ENCODE assay signal across 24 cellular contexts in genomic region chr15:26736502-26737248, GRCh38. TPM values are rescaled to one million over a fixed set of nuclear protein-coding genes. Genes with fewer than 3 reads are reported as not detected.
DNase-seq lines count a peak whose midpoint lies in the region; ATAC-seq, FAIRE-seq and TF ChIP-seq lines count a peak whose summit lies in the region.
"Had no signal": no experiment of that assay in that cellular context is flagged by ENCODE, and none has a peak within 500 bp of the region (broad histone marks: within the 10 kb centered on the region; RNA-seq: fewer than 3 reads in every experiment).

No MANE protein-coding gene starts in this region.

- H3K36me3 ChIP-seq in H1 (ENCODE audit: control insufficient read depth in 2 of 4, insufficient read depth in 4 of 4, low read length in 3 of 4) (peaks cover 0 to 11% (median 1%) of the 10 kb centered on the region in 4 experiments; a peak in 4 of 8 replicates), iPS-20b (ENCODE audit: insufficient read depth, low read depth, low read length) (peaks cover 15% of the 10 kb centered on the region), esophagus squamous epithelium (no peaks in the 10 kb centered on the region)

- DNase-seq in A549 (ENCODE audit: low read depth in 1 of 2, low spot score in 1 of 2) = no peak
- DNase-seq in Jurkat, Clone E6-1 (ENCODE audit: low read depth, low spot score) = no peak
- DNase-seq in H1 (ENCODE audit: low read depth in 1 of 2, low spot score in 2 of 2) = no peak
- no peak for DNase-seq in cerebellar cortex (ENCODE audit: low spot score)
- no peak for DNase-seq in dermis blood vessel endothelial cell
- DNase-seq in esophagus squamous epithelium (lab: John Stamatoyannopoulos, UW) = no peak
- DNase-seq: AML-193, GM23248, MM.1S, NCI-H1092, NCI-H1436, NCI-H187 treated with DMSO at 0.1 percent for 48 hours, NCI-H2227 treated with DMSO at 0.1 percent for 48 hours, NCI-H510A, SHP77 treated with DMSO at 0.1 percent for 48 hours had no signal

- no peak overlapping the region for H3K4me2 ChIP-seq in A549
- no peak overlapping the region for H3K4me2 ChIP-seq in H1 (ENCODE audit: insufficient read depth in 1 of 2, low read depth in 2 of 2, low read length in 2 of 2)

- H3K9ac ChIP-seq in H1 (replicated peaks in 1 of 4; ENCODE audit: extremely low read depth in 1 of 4, low read depth in 3 of 4, low read length in 3 of 4) = no peak overlapping the region
- H3K9ac ChIP-seq in iPS-20b (ENCODE audit: low read depth, low read length) = 0 out of 2 replicates have a peak overlapping the region, but pooled peaks have one; percentile 2
- H3K9ac ChIP-seq: GM23248 had no signal

- intact Hi-C loops in esophagus squamous epithelium (cut with DNase I) = no loop called here

- H3K23me2 ChIP-seq in H1 (ENCODE audit: low read depth, low read length) = peaks cover 4% of the 10 kb centered on the region; the same call in 1 of the 2 replicates

- TF ChIP-seq POLR2A in A549 (IDR thresholded peaks at IDR 0.05; ENCODE audit: low read length) (no peak), H1 (IDR thresholded peaks at IDR 0.05; ENCODE audit: control extremely low read depth in 1 of 2, low read depth in 2 of 2, low read length in 2 of 2) (no peak), esophagus squamous epithelium (IDR thresholded peaks at IDR 0.05) (no peak)

- H3K14ac ChIP-seq in H1 (ENCODE audit: insufficient read length) = no peak overlapping the region

- H2BK12ac ChIP-seq in H1 (ENCODE audit: low read depth, low read length) = peak overlapping the region; percentile 29; the same call in 1 of the 2 replicates

- no peak for TF ChIP-seq EP300 in A549 (IDR thresholded peaks at IDR 0.05)
- no peak for TF ChIP-seq EP300 in H1 (IDR thresholded peaks at IDR 0.05; ENCODE audit: borderline replicate concordance in 1 of 2, low read depth in 2 of 2, low read length in 2 of 2)

- H3K18ac ChIP-seq in H1 (ENCODE audit: extremely low read depth, low read length) = peak overlapping the region; percentile 89; the same call in 1 of the 2 replicates

- ATAC-seq in A549 (peak; percentile 56 to 59; a peak in 4 of 6 replicates), GM19463 (IDR thresholded peaks at IDR 0.05; ENCODE audit: unreplicated experiment) (no peak)
- ATAC-seq: K562 had no signal

- 44% methylated on average over 11 of the region's 11 CpGs for WGBS in A549 (ENCODE audit: missing lambda C conversion rate)
- WGBS in H1 (ENCODE audit: extremely low coverage in 1 of 2, insufficient coverage in 1 of 2, insufficient read length in 1 of 2, insufficient replicate concordance in 2 of 2, low coverage in 1 of 2, low lambda C conversion rate in 2 of 2, missing lambda C conversion rate in 1 of 2), 2 experiments = 70% methylated on average over 11 of the region's 11 CpGs; no CpG with 5 or more reads in 1 of the 2 experiments
- WGBS in esophagus squamous epithelium, 2 donors = 52 to 68% methylated on average over 8 to 11 of the region's 11 CpGs

- FAIRE-seq in A549 (lab: Jason Lieb, UNC) (no peak), H1 (lab: Jason Lieb, UNC) (peak; percentile 70)
- FAIRE-seq: G401.6, GM12892, K562 had no signal

- no peak overlapping the region for H3K56ac ChIP-seq in H1 (replicated peaks; ENCODE audit: insufficient read length, low read depth, low read length)

- no peak overlapping the region for H3K4me3 ChIP-seq in A549
- peak overlapping the region; percentile 11 for H3K4me3 ChIP-seq in Jurkat, Clone E6-1 (ENCODE audit: low read length)
- H3K4me3 ChIP-seq in H1 (ENCODE audit: extremely low read depth in 1 of 4, insufficient read depth in 2 of 4, low read depth in 3 of 4, low read length in 4 of 4) = no peak overlapping the region
- no peak overlapping the region for H3K4me3 ChIP-seq in iPS-20b (ENCODE audit: low read length)
- no peak overlapping the region for H3K4me3 ChIP-seq in esophagus squamous epithelium
- H3K4me3 ChIP-seq: GM23248, K562, SK-N-MC had no signal

- POLR2A ChIA-PET in A549 (lab: Yijun Ruan, JAX) = no interaction called here
- POLR2A ChIA-PET in H1 (lab: Charles Lee; ENCODE audit: partially characterized antibody) = interaction anchor here (0.9 to 1.8 kb wide), 5 partner anchors 9 to 31 kb away, joined by 3 to 5 read pairs (median 3); no protein-coding TSS in a partner anchor

- H3K23ac ChIP-seq in H1 (ENCODE audit: insufficient read length) = no peak overlapping the region

- TF ChIP-seq CTCF in A549 (IDR thresholded peaks at IDR 0.05) (no peak), H1 (IDR thresholded peaks at IDR 0.05; ENCODE audit: control extremely low read depth in 1 of 3, insufficient read depth in 1 of 3, low read depth in 1 of 3, low read length in 3 of 3) (peak in 1 of 3 experiments; percentile 9; a peak in 1 of 4 replicates), esophagus squamous epithelium (IDR thresholded peaks at IDR 0.05) (no peak)

- no peak overlapping the region for H4K8ac ChIP-seq in H1 (ENCODE audit: extremely low read depth, insufficient read depth, low read length)

- no peak overlapping the region for H4K5ac ChIP-seq in H1 (ENCODE audit: insufficient read length, low read depth, low read length)

- H2AK5ac ChIP-seq in H1 (ENCODE audit: low read depth, low read length) = no peak overlapping the region

- peaks cover 17% of the 10 kb centered on the region for H3K79me1 ChIP-seq in H1 (ENCODE audit: low read depth, low read length)

- H3K27me3 ChIP-seq in H1 (replicated peaks in 1 of 4; ENCODE audit: control insufficient read depth in 3 of 4, extremely low read depth in 1 of 4, insufficient read depth in 3 of 4, low read length in 3 of 4) (no peaks in the 10 kb centered on the region), iPS-20b (ENCODE audit: insufficient read depth, low read length) (no peaks in the 10 kb centered on the region), esophagus squamous epithelium (no peaks in the 10 kb centered on the region)

- H2BK5ac ChIP-seq in H1 (ENCODE audit: low read depth, low read length) = peak overlapping the region; percentile 87

- H3K4ac ChIP-seq in H1 (replicated peaks; ENCODE audit: insufficient read length, low read depth, low read length) = no peak overlapping the region

- H2BK120ac ChIP-seq in H1 (replicated peaks; ENCODE audit: low read depth, low read length) = no peak overlapping the region

- H2BK15ac ChIP-seq in H1 (ENCODE audit: low read length) = no peak overlapping the region

- H2AFZ ChIP-seq in H1 (ENCODE audit: low read length) = no peak overlapping the region
- H2AFZ ChIP-seq: GM23248 had no signal

- peaks cover 6 to 99% of the 10 kb centered on the region in 2 experiments for H3K79me2 ChIP-seq in H1 (ENCODE audit: control insufficient read depth in 1 of 2, insufficient read depth in 2 of 2, low read length in 2 of 2)

- H3K9me3 ChIP-seq in A549 = peaks cover 19% of the 10 kb centered on the region
- peaks cover 9 to 12% of the 10 kb centered on the region in 2 experiments; a peak in 2 of 4 replicates for H3K9me3 ChIP-seq in H1 (ENCODE audit: insufficient read depth in 2 of 2, low read depth in 1 of 2, low read length in 1 of 2)
- peaks cover 19% of the 10 kb centered on the region for H3K9me3 ChIP-seq in iPS-20b (ENCODE audit: insufficient read depth, low read depth, low read length)
- no peaks in the 10 kb centered on the region for H3K9me3 ChIP-seq in esophagus squamous epithelium

- TF ChIP-seq RAD21 in A549 (conservative IDR thresholded peaks at IDR 0.05 in 1 of 2, IDR thresholded peaks at IDR 0.05 in 1 of 2) = no peak
- peak in 1 of 2 experiments; percentile 13; a peak in 1 of 4 replicates for TF ChIP-seq RAD21 in H1 (IDR thresholded peaks at IDR 0.05 in 1 of 2, conservative IDR thresholded peaks at IDR 0.05 in 1 of 2; ENCODE audit: low read depth in 2 of 2, low read length in 2 of 2)

- no peak overlapping the region; the same call in 1 of the 2 replicates for H2BK20ac ChIP-seq in H1 (ENCODE audit: low read length)

- H4K20me1 ChIP-seq in H1 (replicated peaks in 1 of 2; ENCODE audit: control insufficient read depth in 1 of 2, insufficient read depth in 2 of 2, low read length in 2 of 2) = peaks cover 2 to 15% of the 10 kb centered on the region in 2 experiments

- peak overlapping the region in 1 of 2 experiments; percentile 20; a peak in 1 of 6 replicates for H3K27ac ChIP-seq in A549
- no peak overlapping the region for H3K27ac ChIP-seq in H1 (ENCODE audit: low read depth, low read length)
- no peak overlapping the region for H3K27ac ChIP-seq in iPS-20b (ENCODE audit: low read length)
- H3K27ac ChIP-seq in esophagus squamous epithelium = no peak overlapping the region
- H3K27ac ChIP-seq: 22Rv1, GM23248, RWPE1, SK-N-MC had no signal

- H3K4me1 ChIP-seq in A549 = peaks cover 4% of the 10 kb centered on the region; the same call in 1 of the 3 replicates
- H3K4me1 ChIP-seq in H1 (replicated peaks in 1 of 4; ENCODE audit: control insufficient read depth in 3 of 4, insufficient read depth in 4 of 4, low read length in 3 of 4) = peaks cover 5 to 11% (median 11%) of the 10 kb centered on the region in 4 experiments
- peaks cover 15% of the 10 kb centered on the region for H3K4me1 ChIP-seq in iPS-20b (ENCODE audit: insufficient read depth, low read length)
- no peaks in the 10 kb centered on the region for H3K4me1 ChIP-seq in esophagus squamous epithelium

- no peak overlapping the region for H4K91ac ChIP-seq in H1 (replicated peaks; ENCODE audit: insufficient read length, low read length)

- CTCF ChIA-PET in A549 (lab: Yijun Ruan, JAX) (interaction anchor here (0.6 to 1.2 kb wide), 2 partner anchors 129 to 558 kb away, joined by 3 to 4 read pairs; no protein-coding TSS in a partner anchor), H1 (lab: Charles Lee; ENCODE audit: partially characterized antibody) (interaction anchor here (0.7 to 1.8 kb wide), 11 partner anchors 12 to 383 kb away, joined by 3 to 4 read pairs (median 3); partner anchors contain the start of gene GABRA5)

RNA-seq across cellular contexts. Expression of gene GABRB3, which starts 36.2 kb away (rescaled TPM):
- polyA plus RNA-seq in A549 (2011; rRNA removed) (129 and 188 TPM in 2 replicates), A549 (2017; fragmentation: RNase III; extraction: RNeasy Plus Mini Kit Qiagen cat#74134 plus additional on column Dnase treatment) (75.6 to 81.9 TPM (median 78.3 TPM) in 3 replicates), H1 (2011; rRNA removed) (88.5 and 98.8 TPM in 2 replicates)
- 39.8 and 48.9 TPM in 2 replicates for polyA plus RNA-seq in A549 (2012; cell fraction: cytosol; rRNA removed)
- polyA plus RNA-seq in A549 (2012; cell fraction: nucleus; rRNA removed) = 24.7 and 43.6 TPM in 2 replicates
- 217 and 231 TPM in 2 replicates for polyA minus RNA-seq in A549 (2011; rRNA and poly(A)+ RNA removed)
- 25.7 TPM for polyA plus RNA-seq in Jurkat, Clone E6-1 (2012; ENCODE audit: insufficient read depth, insufficient read length)
- 163 TPM in 2 replicates for total RNA-seq in H1 (2021; fragmentation: NEBNext Ultra II Directional; extraction: Animal tissue kit (Norgen Biotek cat#: 25700))
- polyA plus RNA-seq in H1 (2011; cell fraction: cytosol; rRNA removed) = 80.6 TPM
- 117 TPM for polyA plus RNA-seq in H1 (2011; cell fraction: nucleus; rRNA removed)
- polyA plus RNA-seq in H1 (2012, experiment 1 of 2) = 94.3 to 128 TPM (median 127 TPM) in 4 replicates
- 8.9 TPM for polyA plus RNA-seq in H1 (2012, experiment 2 of 2)
- 128 TPM for polyA plus RNA-seq in H1 (2013, experiment 1 of 2)
- 141 TPM for polyA plus RNA-seq in H1 (2013, experiment 2 of 2)
- polyA minus RNA-seq in H1 (2011; rRNA and poly(A)+ RNA removed) = 286 and 396 TPM in 2 replicates
- polyA minus RNA-seq in H1 (2011; cell fraction: cytosol; rRNA and poly(A)+ RNA removed) = 84.6 TPM
- polyA minus RNA-seq in H1 (2011; cell fraction: nucleus; rRNA and poly(A)+ RNA removed) = 179 TPM
- total RNA-seq in dermis blood vessel endothelial cell (0.28 and 0.34 TPM in 2 replicates), esophagus squamous epithelium (1 to 10 TPM in 2 of 4 donors, under 1 TPM in 2; 0.67 to 2.3 (median 1.4) TPM)
- total RNA-seq: GM23248 had no signal
- polyA plus RNA-seq: CD14-positive monocyte had no signal

Comparison
In these comparisons a context has a peak if more than half of its experiments do, and no peak if none do; other contexts are left out.
1. RNA of gene GABRB3, which starts 36.2 kb away (total RNA-seq): 163 TPM in H1; 0.67 to 2.3 TPM in esophagus squamous epithelium and 0.28 to 0.34 TPM in dermis blood vessel endothelial cell; every median in the first group is over 10 times any median in the second.